8 cellular contexts compared by ENCODE assay signal in the genomic region with DNA sequence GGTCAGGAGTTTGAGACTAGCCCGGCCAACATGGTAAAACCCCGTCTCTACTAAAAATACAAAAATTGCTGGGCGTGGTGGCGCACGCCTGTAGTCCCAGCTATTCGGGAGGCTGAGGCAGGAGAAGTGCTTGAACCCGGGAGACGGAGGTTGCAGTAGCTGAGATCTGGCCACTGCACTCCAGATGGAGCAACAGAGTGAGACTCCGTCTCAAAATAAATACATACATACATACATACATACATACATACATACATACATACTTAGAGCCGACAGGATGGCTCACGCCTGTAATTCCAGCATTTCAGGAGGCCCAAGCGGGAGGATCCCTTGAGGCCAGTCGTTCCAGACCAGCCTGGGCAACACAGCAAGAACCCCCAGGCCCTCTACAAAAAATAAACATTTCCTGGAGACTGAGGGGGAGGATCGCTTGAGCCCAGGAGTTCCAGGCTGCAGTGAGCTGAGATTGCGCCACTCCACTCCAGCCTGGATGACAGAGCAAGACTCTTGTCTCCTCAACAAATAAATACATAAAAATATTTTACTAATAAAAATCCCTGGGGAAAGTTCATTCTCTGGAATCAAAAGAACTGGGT. TPM values are rescaled to one million over a fixed set of nuclear protein-coding genes. Genes with fewer than 3 reads are reported as not detected.
DNase-seq lines count a peak whose midpoint lies in the region; ATAC-seq and TF ChIP-seq lines count a peak whose summit lies in the region.

No MANE protein-coding gene starts in this region.

- no peaks in the 10 kb centered on the region for H3K9me3 ChIP-seq in HCT116 (ENCODE audit: control insufficient read depth in 1 of 2, insufficient read depth in 1 of 2, low read depth in 1 of 2, low read length in 2 of 2)
- no peaks in the 10 kb centered on the region for H3K9me3 ChIP-seq in skeletal muscle tissue (ENCODE audit: control insufficient read depth in 3 of 3, low read length in 3 of 3)

- H3K4me1 Mint-ChIP-seq in activated B cell treated with CpG ODN at 0.5 μM for 24 hours (peaks cover 27% of the 10 kb centered on the region), glutamatergic neuron (ENCODE audit: low read depth, unreplicated experiment) (peaks cover 4% of the 10 kb centered on the region)

- H3K9ac ChIP-seq in HCT116 (ENCODE audit: low read length) (peak overlapping the region; percentile 95), skeletal muscle tissue (ENCODE audit: low read depth in 1 of 3, low read length in 3 of 3) (peak overlapping the region in 1 of 3 donors; percentile 100)

- no peak overlapping the region for H2AFZ ChIP-seq in HCT116 (ENCODE audit: low read depth, low read length, poor library complexity, severe bottlenecking)

- no peak for TF ChIP-seq CTCF in HCT116 (IDR thresholded peaks at IDR 0.05 in 2 of 3, conservative IDR thresholded peaks at IDR 0.05 in 1 of 3; ENCODE audit: borderline replicate concordance in 1 of 3, insufficient read depth in 1 of 3, low read depth in 2 of 3, low read length in 2 of 3)
- TF ChIP-seq CTCF in activated B cell treated with CpG ODN at 0.5 μM for 24 hours (IDR thresholded peaks at IDR 0.05), result no peak
- no peak for TF ChIP-seq CTCF in glutamatergic neuron (IDR thresholded peaks at IDR 0.05; ENCODE audit: partially characterized antibody, unreplicated experiment)

- H3K79me2 ChIP-seq in HCT116 (ENCODE audit: insufficient read depth, low read length), result peaks cover 38% of the 10 kb centered on the region

- no TSS peak for BruUV-seq in HCT116 (replicated peaks; lab: Mats Ljungman, UMichigan)

- no peak for TF ChIP-seq POLR2A in HCT116 (IDR thresholded peaks at IDR 0.05; ENCODE audit: borderline replicate concordance, extremely low read depth, insufficient read depth, insufficient read length)

- H3K9me2 ChIP-seq in HCT116 (ENCODE audit: insufficient read depth), result no peaks in the 10 kb centered on the region

- H3K4me1 ChIP-seq in HCT116 (ENCODE audit: control insufficient read depth in 1 of 2, insufficient read depth in 2 of 2, low read length in 2 of 2) (peaks cover 27 to 40% of the 10 kb centered on the region in 2 experiments), skeletal muscle tissue (ENCODE audit: control insufficient read depth in 3 of 3, insufficient read depth in 3 of 3, low read length in 3 of 3) (peaks cover 11 to 20% (median 17%) of the 10 kb centered on the region in 3 donors)

- POLR2A ChIA-PET in HCT116 (lab: Charles Lee) (no interaction called here), activated B cell treated with CpG ODN at 0.5 μM for 24 hours (lab: Charles Lee) (no interaction called here)

- peak overlapping the region; percentile 99 for H3K4me3 ChIP-seq in HCT116 (replicated peaks in 1 of 2; ENCODE audit: low read depth in 1 of 2, low read length in 2 of 2)
- peak overlapping the region in 2 of 3 donors; percentile 99 to 100 for H3K4me3 ChIP-seq in skeletal muscle tissue (ENCODE audit: low read length in 3 of 3)

- RAD21 ChIA-PET in HCT116 (lab: Charles Lee; ENCODE audit: low non-redundant PET in 1 of 2, low total read pairs in 2 of 2, uncharacterized antibody in 2 of 2, unreplicated experiment in 2 of 2), result no interaction called here

- peak overlapping the region; percentile 77 for H3K4me2 ChIP-seq in HCT116 (ENCODE audit: low read length)

- no peaks in the 10 kb centered on the region for H3K36me3 ChIP-seq in HCT116 (ENCODE audit: control insufficient read depth in 1 of 2, insufficient read depth in 2 of 2, low read length in 2 of 2)
- peaks cover 0 to 2% (median 0%) of the 10 kb centered on the region in 3 donors for H3K36me3 ChIP-seq in skeletal muscle tissue (ENCODE audit: control insufficient read depth in 3 of 3, insufficient read depth in 3 of 3, low read length in 3 of 3)

- ATAC-seq in HCT116 (0 out of 2 replicates have a peak, but pooled peaks have one; percentile 1), activated B cell treated with CpG ODN at 0.5 μM for 24 hours (ENCODE audit: low read depth) (no peak), GM21717 (IDR thresholded peaks at IDR 0.05; ENCODE audit: unreplicated experiment) (no peak)

- H3K27ac ChIP-seq in HCT116 (ENCODE audit: low read depth, low read length) (peak overlapping the region; percentile 95), skeletal muscle tissue (ENCODE audit: low read depth, low read length) (peak overlapping the region; percentile 87)

- intact Hi-C loops in HCT116 (cut with micrococcal nuclease), result no loop called here
- intact Hi-C loops in activated B cell treated with CpG ODN at 0.5 μM for 24 hours (cut with micrococcal nuclease), result no loop called here
- intact Hi-C loops in head of caudate nucleus (cut with DNase I), result no loop called here

- peaks cover 7% of the 10 kb centered on the region for H3K36me3 Mint-ChIP-seq in activated B cell treated with CpG ODN at 0.5 μM for 24 hours (ENCODE audit: low read depth)
- no peaks in the 10 kb centered on the region for H3K36me3 Mint-ChIP-seq in glutamatergic neuron (ENCODE audit: unreplicated experiment)

- H3K27ac Mint-ChIP-seq in activated B cell treated with CpG ODN at 0.5 μM for 24 hours (peak overlapping the region; percentile 97), glutamatergic neuron (ENCODE audit: unreplicated experiment) (peak overlapping the region; percentile 99)

- no peaks in the 10 kb centered on the region for H3K27me3 Mint-ChIP-seq in activated B cell treated with CpG ODN at 0.5 μM for 24 hours
- peaks cover 7% of the 10 kb centered on the region for H3K27me3 Mint-ChIP-seq in glutamatergic neuron (ENCODE audit: unreplicated experiment)

- no peak for TF ChIP-seq RAD21 in HCT116 (IDR thresholded peaks at IDR 0.05; ENCODE audit: low read depth)

- H3K4me3 Mint-ChIP-seq in activated B cell treated with CpG ODN at 0.5 μM for 24 hours (peak overlapping the region; percentile 98), glutamatergic neuron (ENCODE audit: unreplicated experiment) (peak overlapping the region; percentile 99)

- no peaks in the 10 kb centered on the region for H3K27me3 ChIP-seq in HCT116 (ENCODE audit: insufficient read depth, low read length)
- H3K27me3 ChIP-seq in skeletal muscle tissue (ENCODE audit: control insufficient read depth in 3 of 3, insufficient read depth in 3 of 3, low read length in 3 of 3), result no peaks in the 10 kb centered on the region

- H3K9me3 Mint-ChIP-seq in activated B cell treated with CpG ODN at 0.5 μM for 24 hours, result no peaks in the 10 kb centered on the region
- peaks cover 12% of the 10 kb centered on the region for H3K9me3 Mint-ChIP-seq in glutamatergic neuron (ENCODE audit: unreplicated experiment)

- DNase-seq in HCT116 (ENCODE audit: low read depth, low spot score) (no peak), activated B cell treated with CpG ODN at 0.5 μM for 24 hours (no peak), glutamatergic neuron (no peak), head of caudate nucleus (no peak), SK-N-DZ (ENCODE audit: low spot score) (no peak), SHP77 treated with DMSO at 0.1 percent for 48 hours (lab: John Stamatoyannopoulos, UW) (no peak)

- H4K20me1 ChIP-seq in HCT116 (ENCODE audit: insufficient read depth), result no peaks in the 10 kb centered on the region

- CTCF ChIA-PET in HCT116 (lab: Charles Lee) (no interaction called here), activated B cell treated with CpG ODN at 0.5 μM for 24 hours (lab: Charles Lee) (no interaction called here)

TF ChIP-seq in HCT116, 20 proteins besides CTCF, POLR2A, EP300 and RAD21 (continues in another document):
- TF ChIP-seq ELF1 (IDR thresholded peaks at IDR 0.05; ENCODE audit: borderline replicate concordance, low read depth), result no peak
- TF ChIP-seq FOSL1 (IDR thresholded peaks at IDR 0.05; ENCODE audit: low read depth), result no peak
- TF ChIP-seq CBX3 (IDR thresholded peaks at IDR 0.05; ENCODE audit: low read depth), result no peak
- TF ChIP-seq, protein P1, sequence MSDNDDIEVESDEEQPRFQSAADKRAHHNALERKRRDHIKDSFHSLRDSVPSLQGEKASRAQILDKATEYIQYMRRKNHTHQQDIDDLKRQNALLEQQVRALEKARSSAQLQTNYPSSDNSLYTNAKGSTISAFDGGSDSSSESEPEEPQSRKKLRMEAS (IDR thresholded peaks at IDR 0.05), result no peak
- no peak for TF ChIP-seq SIN3A (IDR thresholded peaks at IDR 0.05; ENCODE audit: low read depth)
- TF ChIP-seq, protein P2, sequence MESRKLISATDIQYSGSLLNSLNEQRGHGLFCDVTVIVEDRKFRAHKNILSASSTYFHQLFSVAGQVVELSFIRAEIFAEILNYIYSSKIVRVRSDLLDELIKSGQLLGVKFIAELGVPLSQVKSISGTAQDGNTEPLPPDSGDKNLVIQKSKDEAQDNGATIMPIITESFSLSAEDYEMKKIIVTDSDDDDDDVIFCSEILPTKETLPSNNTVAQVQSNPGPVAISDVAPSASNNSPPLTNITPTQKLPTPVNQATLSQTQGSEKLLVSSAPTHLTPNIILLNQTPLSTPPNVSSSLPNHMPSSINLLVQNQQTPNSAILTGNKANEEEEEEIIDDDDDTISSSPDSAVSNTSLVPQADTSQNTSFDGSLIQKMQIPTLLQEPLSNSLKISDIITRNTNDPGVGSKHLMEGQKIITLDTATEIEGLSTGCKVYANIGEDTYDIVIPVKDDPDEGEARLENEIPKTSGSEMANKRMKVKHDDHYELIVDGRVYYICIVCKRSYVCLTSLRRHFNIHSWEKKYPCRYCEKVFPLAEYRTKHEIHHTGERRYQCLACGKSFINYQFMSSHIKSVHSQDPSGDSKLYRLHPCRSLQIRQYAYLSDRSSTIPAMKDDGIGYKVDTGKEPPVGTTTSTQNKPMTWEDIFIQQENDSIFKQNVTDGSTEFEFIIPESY (IDR thresholded peaks at IDR 0.05; ENCODE audit: extremely low read depth, insufficient replicate concordance, low read length), result no peak
- no peak for TF ChIP-seq CEBPB (IDR thresholded peaks at IDR 0.05; ENCODE audit: low read depth)
- TF ChIP-seq, protein P3, sequence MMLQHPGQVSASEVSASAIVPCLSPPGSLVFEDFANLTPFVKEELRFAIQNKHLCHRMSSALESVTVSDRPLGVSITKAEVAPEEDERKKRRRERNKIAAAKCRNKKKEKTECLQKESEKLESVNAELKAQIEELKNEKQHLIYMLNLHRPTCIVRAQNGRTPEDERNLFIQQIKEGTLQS (IDR thresholded peaks at IDR 0.05), result no peak

RNA-seq across cellular contexts. Expression of a gene that starts 0.9 kb away (rescaled TPM):
- total RNA-seq in HCT116 (2021; ENCODE audit: unreplicated experiment), result 16.5 TPM
- polyA plus RNA-seq in HCT116 (2012), result 6.1 and 6.6 TPM in 2 replicates
- total RNA-seq in activated B cell treated with CpG ODN at 0.5 μM for 24 hours, result 11.6 and 12.9 TPM in 2 replicates
- 13.7 TPM for total RNA-seq in glutamatergic neuron (ENCODE audit: unreplicated experiment)
- total RNA-seq in skeletal muscle tissue, result 2.6 TPM
- 6.6 and 10.6 TPM in 2 replicates for polyA plus RNA-seq in SK-N-DZ (2014; cell fraction: cytosol; rRNA removed)
- 4.4 and 5.9 TPM in 2 replicates for polyA plus RNA-seq in SK-N-DZ (2014; cell fraction: nucleus; rRNA removed)

RNA-seq across cellular contexts. Expression of a gene that starts 15.9 kb away (rescaled TPM):
- total RNA-seq in HCT116 (2021; ENCODE audit: unreplicated experiment) (2,545 TPM), activated B cell treated with CpG ODN at 0.5 μM for 24 hours (9,258 and 9,276 TPM in 2 replicates), glutamatergic neuron (ENCODE audit: unreplicated experiment) (6,176 TPM), skeletal muscle tissue (779 TPM)
- 2,142 and 3,054 TPM in 2 replicates for polyA plus RNA-seq in HCT116 (2012)
- 1,790 and 2,058 TPM in 2 replicates for polyA plus RNA-seq in SK-N-DZ (2014; cell fraction: cytosol; rRNA removed)
- 1,150 and 2,442 TPM in 2 replicates for polyA plus RNA-seq in SK-N-DZ (2014; cell fraction: nucleus; rRNA removed)
